Comparison of ENCODE assay signal across 1 cellular context in genomic region chr2:178193823-178194599, GRCh38.
TF ChIP-seq lines count a peak whose summit lies in the region.

OSBPL6 (plus strand) TSS chr2:178194512; CDS start chr2:178306185, 111,673 bp downstream.

TF ChIP-seq in K562, 482 proteins besides CTCF, POLR2A, EP300 and RAD21 (continued from another document and continues in another):
- TF ChIP-seq ZNF407 (IDR thresholded peaks at IDR 0.05; ENCODE audit: low read depth): no peak
- no peak for TF ChIP-seq GTF2A2 (tag; IDR thresholded peaks at IDR 0.05)
- no peak for TF ChIP-seq ZNF561 (CRISPR knock-in tag; conservative IDR thresholded peaks at IDR 0.05)
- peak; percentile 70 for TF ChIP-seq SMAD4 (CRISPR knock-in tag; conservative IDR thresholded peaks at IDR 0.05)
- TF ChIP-seq MCM2 (IDR thresholded peaks at IDR 0.05; ENCODE audit: low read depth): no peak
- no peak for TF ChIP-seq SMAD2 (IDR thresholded peaks at IDR 0.05; ENCODE audit: low read depth, low read length)
- no peak for TF ChIP-seq ZNF785 (CRISPR knock-in tag; IDR thresholded peaks at IDR 0.05)
- TF ChIP-seq CREB3L1 (IDR thresholded peaks at IDR 0.05; ENCODE audit: borderline replicate concordance, low read depth): no peak
- TF ChIP-seq CBFA2T2 (conservative IDR thresholded peaks at IDR 0.05): no peak
- TF ChIP-seq ZNF764 (CRISPR knock-in tag; IDR thresholded peaks at IDR 0.05; ENCODE audit: low read depth): no peak
- no peak for TF ChIP-seq TCF15 (CRISPR knock-in tag; IDR thresholded peaks at IDR 0.05)
- TF ChIP-seq RB1 (IDR thresholded peaks at IDR 0.05; ENCODE audit: low read depth): peak; percentile 65
- no peak for TF ChIP-seq HNRNPUL1 (IDR thresholded peaks at IDR 0.05; ENCODE audit: low read length)
- TF ChIP-seq ZNF431 (CRISPR knock-in tag; IDR thresholded peaks at IDR 0.05): no peak; the same call in 1 of the 2 replicates
- no peak for TF ChIP-seq RAD51 (IDR thresholded peaks at IDR 0.05; ENCODE audit: borderline replicate concordance, low read depth)
- TF ChIP-seq BCL6 (CRISPR knock-in tag; IDR thresholded peaks at IDR 0.05): no peak
- no peak for TF ChIP-seq SNIP1 (IDR thresholded peaks at IDR 0.05; ENCODE audit: low read depth)
- no peak for TF ChIP-seq ZNF239 (CRISPR knock-in tag; IDR thresholded peaks at IDR 0.05)
- TF ChIP-seq SNAPC5 (CRISPR knock-in tag; IDR thresholded peaks at IDR 0.05): no peak
- TF ChIP-seq FOXA3 (CRISPR knock-in tag; conservative IDR thresholded peaks at IDR 0.05 in 1 of 2, IDR thresholded peaks at IDR 0.05 in 1 of 2): no peak
- 0 out of 2 replicates have a peak, but pooled peaks have one; percentile 35 for TF ChIP-seq SMARCE1 (IDR thresholded peaks at IDR 0.05)
- TF ChIP-seq ZNF311 (CRISPR knock-in tag; IDR thresholded peaks at IDR 0.05): no peak
- no peak for TF ChIP-seq RBM17 (IDR thresholded peaks at IDR 0.05; ENCODE audit: borderline replicate concordance, low read depth, low read length)
- peak; percentile 91 to 99 for TF ChIP-seq MAZ (CRISPR knock-in tag; conservative IDR thresholded peaks at IDR 0.05 in 1 of 2, IDR thresholded peaks at IDR 0.05 in 1 of 2)
- peak; percentile 73 for TF ChIP-seq L3MBTL2 (IDR thresholded peaks at IDR 0.05)
- TF ChIP-seq ETV6 (IDR thresholded peaks at IDR 0.05; ENCODE audit: borderline replicate concordance in 1 of 2, low read depth in 2 of 2, low read length in 1 of 2): no peak
- TF ChIP-seq ETV6 (CRISPR knock-in tag; IDR thresholded peaks at IDR 0.05; ENCODE audit: borderline replicate concordance): peak; percentile 44; the same call in 1 of the 2 replicates
- no peak for TF ChIP-seq ILK (tag; IDR thresholded peaks at IDR 0.05; ENCODE audit: borderline replicate concordance, low read depth)
- no peak for TF ChIP-seq ZSCAN29 (IDR thresholded peaks at IDR 0.05)
- TF ChIP-seq CHD7 (IDR thresholded peaks at IDR 0.05; ENCODE audit: low read depth, low read length): no peak
- TF ChIP-seq KAT7 (CRISPR knock-in tag; IDR thresholded peaks at IDR 0.05; ENCODE audit: borderline replicate concordance): no peak
- TF ChIP-seq CBFA2T3 (IDR thresholded peaks at IDR 0.05): no peak
- no peak for TF ChIP-seq ARID4B (CRISPR knock-in tag; IDR thresholded peaks at IDR 0.05)
- TF ChIP-seq SMAD1 (IDR thresholded peaks at IDR 0.05; ENCODE audit: low read depth, low read length, partially characterized antibody): no peak
